Comparison of ENCODE assay signal across 9 cellular contexts in the genomic region with DNA sequence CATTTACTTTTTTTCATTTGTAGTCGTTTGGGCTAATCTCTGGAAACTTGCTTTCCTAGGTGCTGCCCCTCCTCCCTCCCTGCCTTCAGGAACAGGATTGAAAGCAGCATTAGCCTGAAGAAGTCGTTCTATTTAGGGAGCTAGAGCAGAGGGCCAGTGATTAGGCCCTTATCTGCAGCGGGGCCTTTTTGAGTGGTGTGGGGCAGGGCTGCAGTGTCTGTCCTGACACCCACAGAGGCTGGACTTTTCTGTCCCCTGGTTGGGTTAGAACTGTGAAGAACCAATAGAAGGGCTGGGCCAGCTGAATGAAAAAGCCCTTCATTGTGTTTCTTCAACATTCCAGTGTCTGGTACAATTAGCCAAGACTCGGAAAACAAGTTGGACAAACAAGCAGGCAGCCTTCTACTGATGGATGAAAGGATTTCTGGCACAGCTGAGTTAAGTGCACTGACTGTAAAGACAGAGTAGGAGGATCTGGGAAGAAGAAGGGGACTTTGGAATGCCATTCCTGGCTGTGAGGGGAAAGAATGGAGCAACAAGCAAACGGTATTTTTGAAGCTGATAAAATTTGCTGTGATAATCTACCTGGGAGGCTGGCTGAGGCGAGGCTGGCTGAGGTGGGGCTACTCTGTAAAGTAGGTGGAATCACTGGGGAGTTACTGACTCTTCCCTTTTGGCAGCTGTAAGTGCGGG. TPM values are rescaled to one million over a fixed set of nuclear protein-coding genes. Genes with fewer than 3 reads are reported as not detected.
DNase-seq lines count a peak whose midpoint lies in the region; ATAC-seq, FAIRE-seq and TF ChIP-seq lines count a peak whose summit lies in the region.
"Had no signal": no experiment of that assay in that cellular context is flagged by ENCODE, and none has a peak within 500 bp of the region (broad histone marks: within the 10 kb centered on the region; RNA-seq: fewer than 3 reads in every experiment).

No MANE protein-coding gene starts in this region.

- CTCF ChIA-PET in Panc1 (lab: Charles Lee), result interaction anchor here (0.6 kb wide), 1 partner anchor 14 kb away, joined by 7 read pairs; no protein-coding TSS in a partner anchor

- H3K36me3 ChIP-seq in BLaER1 treated with 17β-estradiol and CSF1 and Interleukin-3, amounts not matched to agents 10 nM and 100 nM, result peaks cover 0 to 27% (median 18%) of the 10 kb centered on the region in 11 experiments; a peak in 11 of 22 replicates
- no peaks in the 10 kb centered on the region for H3K36me3 ChIP-seq in Panc1 (ENCODE audit: control insufficient read depth, insufficient read depth, low read length)

- H3K4me1 ChIP-seq in BLaER1 treated with 17β-estradiol and CSF1 and Interleukin-3, amounts not matched to agents 10 nM and 100 nM, result peaks cover 57 to 80% (median 72%) of the 10 kb centered on the region in 10 experiments
- H3K4me1 ChIP-seq in Panc1 (ENCODE audit: control insufficient read depth, insufficient read depth, low read length), result peaks cover 37% of the 10 kb centered on the region

- intact Hi-C loops in Panc1 (cut with micrococcal nuclease; ENCODE audit: unreplicated experiment), result no loop called here

- TF ChIP-seq CTCF in Panc1 (IDR thresholded peaks at IDR 0.05) (no peak), endothelial cell (IDR thresholded peaks at IDR 0.05; ENCODE audit: unreplicated experiment) (no peak)

- H3K4me3 ChIP-seq in BLaER1 treated with 17β-estradiol and CSF1 and Interleukin-3, amounts not matched to agents 10 nM and 100 nM, result peak overlapping the region in 1 of 10 experiments; percentile 67; a peak in 1 of 20 replicates
- no peak overlapping the region for H3K4me3 ChIP-seq in Panc1 (ENCODE audit: low read depth in 2 of 2, low read length in 2 of 2)

- peak overlapping the region in 9 of 11 experiments; percentile 19 to 76 (median 62); a peak in 14 of 22 replicates for H3K27ac ChIP-seq in BLaER1 treated with 17β-estradiol and CSF1 and Interleukin-3, amounts not matched to agents 10 nM and 100 nM
- H3K27ac ChIP-seq in Panc1 (ENCODE audit: low read length), result peak overlapping the region; percentile 76

- BruUV-seq in Panc1 (replicated peaks; lab: Mats Ljungman, UMichigan), result no TSS peak

- H3K27me3 Mint-ChIP-seq in endothelial cell (ENCODE audit: unreplicated experiment), result peaks cover 3% of the 10 kb centered on the region
- no peaks in the 10 kb centered on the region for H3K27me3 Mint-ChIP-seq in natural killer cell treated with Interleukin-12 subunit alpha and Interleukin-12 subunit beta and Interleukin-15 and Interleukin-18, amount 100 ng/mL, for 72 hours

- H3K9me3 ChIP-seq in BLaER1 treated with 17β-estradiol and CSF1 and Interleukin-3, amounts not matched to agents 10 nM and 100 nM (replicated peaks in 1 of 11), result peaks cover 0 to 12% (median 8%) of the 10 kb centered on the region in 11 experiments; a peak in 14 of 22 replicates
- H3K9me3 ChIP-seq in Panc1 (ENCODE audit: control insufficient read depth, insufficient read depth, low read depth, low read length), result no peaks in the 10 kb centered on the region

- H3K9ac ChIP-seq in BLaER1 treated with 17β-estradiol and CSF1 and Interleukin-3, amounts not matched to agents 10 nM and 100 nM, result peak overlapping the region in 6 of 11 experiments; percentile 4 to 48 (median 30); a peak in 10 of 22 replicates

- H3K27me3 ChIP-seq in BLaER1 treated with 17β-estradiol and CSF1 and Interleukin-3, amounts not matched to agents 10 nM and 100 nM, result no peaks in the 10 kb centered on the region
- no peaks in the 10 kb centered on the region for H3K27me3 ChIP-seq in Panc1 (ENCODE audit: control insufficient read depth, insufficient read depth, low read length)

- DNase-seq in Panc1 (ENCODE audit: low read depth, low spot score) (no peak), endothelial cell (ENCODE audit: low spot score) (no peak), cortex of kidney (lab: John Stamatoyannopoulos, UW) (no peak), epidermal melanocyte (ENCODE audit: insufficient read length, low spot score) (no peak), urothelium cell line (ENCODE audit: low spot score) (no peak)
- DNase-seq in natural killer cell treated with Interleukin-12 subunit alpha and Interleukin-12 subunit beta and Interleukin-15 and Interleukin-18, amount 100 ng/mL, for 72 hours (ENCODE audit: low spot score), result no peak
- DNase-seq: SHP77 had no signal

- H3K4me3 Mint-ChIP-seq in endothelial cell (ENCODE audit: unreplicated experiment), result no peak overlapping the region
- H3K4me3 Mint-ChIP-seq in natural killer cell treated with Interleukin-12 subunit alpha and Interleukin-12 subunit beta and Interleukin-15 and Interleukin-18, amount 100 ng/mL, for 72 hours, result peak overlapping the region; percentile 91

- H3K9me3 Mint-ChIP-seq in endothelial cell (ENCODE audit: unreplicated experiment), result no peaks in the 10 kb centered on the region
- no peaks in the 10 kb centered on the region for H3K9me3 Mint-ChIP-seq in natural killer cell treated with Interleukin-12 subunit alpha and Interleukin-12 subunit beta and Interleukin-15 and Interleukin-18, amount 100 ng/mL, for 72 hours

- H3K27ac Mint-ChIP-seq in endothelial cell (ENCODE audit: unreplicated experiment), result peak overlapping the region; percentile 62
- H3K27ac Mint-ChIP-seq in natural killer cell treated with Interleukin-12 subunit alpha and Interleukin-12 subunit beta and Interleukin-15 and Interleukin-18, amount 100 ng/mL, for 72 hours, result peak overlapping the region; percentile 89 to 93

- H3K4me1 Mint-ChIP-seq in endothelial cell (ENCODE audit: unreplicated experiment), result peaks cover 39% of the 10 kb centered on the region
- H3K4me1 Mint-ChIP-seq in natural killer cell treated with Interleukin-12 subunit alpha and Interleukin-12 subunit beta and Interleukin-15 and Interleukin-18, amount 100 ng/mL, for 72 hours (ENCODE audit: low read depth in 2 of 2), result peaks cover 41 to 47% of the 10 kb centered on the region in 2 donors

- no peaks in the 10 kb centered on the region for H3K36me3 Mint-ChIP-seq in endothelial cell (ENCODE audit: low read depth, unreplicated experiment)
- H3K36me3 Mint-ChIP-seq in natural killer cell treated with Interleukin-12 subunit alpha and Interleukin-12 subunit beta and Interleukin-15 and Interleukin-18, amount 100 ng/mL, for 72 hours, result no peaks in the 10 kb centered on the region

- in situ Hi-C loops in Panc1 (cut with HindIII; ENCODE audit: low pct_unique_long_range_greater_than_20kb, low sequenced_read_pairs), result no loop called here

- POLR2A ChIA-PET in Panc1 (lab: Charles Lee), result interaction anchor here (0.5 kb wide), 1 partner anchor 95 kb away, joined by 11 read pairs; no protein-coding TSS in a partner anchor

- peak; percentile 67 for ATAC-seq in Panc1
- ATAC-seq in natural killer cell treated with Interleukin-12 subunit alpha and Interleukin-12 subunit beta and Interleukin-15 and Interleukin-18, amount 100 ng/mL, for 72 hours, result peak in 1 of 2 donors; percentile 48
- no peak for ATAC-seq in GM18870 (IDR thresholded peaks at IDR 0.05; ENCODE audit: unreplicated experiment)

- H4K20me1 ChIP-seq in BLaER1 treated with 17β-estradiol and CSF1 and Interleukin-3, amounts not matched to agents 10 nM and 100 nM, result peaks cover 13 to 92% (median 47%) of the 10 kb centered on the region in 11 experiments; a peak in 19 of 22 replicates

- peak overlapping the region; percentile 78 to 98 (median 95) for H3K4me2 ChIP-seq in BLaER1 treated with 17β-estradiol and CSF1 and Interleukin-3, amounts not matched to agents 10 nM and 100 nM

- FAIRE-seq in urothelium cell line (lab: Jason Lieb, UNC), result no peak

RNA-seq across cellular contexts. Expression of a gene that starts 9.7 kb away (rescaled TPM):
- total RNA-seq in Panc1 (2021; ENCODE audit: unreplicated experiment), result 413 TPM
- 162 TPM for polyA plus RNA-seq in Panc1 (2012; ENCODE audit: insufficient read length)
- 511 TPM for total RNA-seq in endothelial cell (ENCODE audit: unreplicated experiment)
- total RNA-seq in natural killer cell treated with Interleukin-12 subunit alpha and Interleukin-12 subunit beta and Interleukin-15 and Interleukin-18, amount 100 ng/mL, for 72 hours, result 100 to 1,000 TPM; 370 to 514 TPM
